1 cellular context compared by ENCODE assay signal in genomic region chr13:76316998-76317527, GRCh38.
TF ChIP-seq lines count a peak whose summit lies in the region.

No MANE protein-coding gene starts in this region.

TF ChIP-seq in IMR-90, 13 proteins besides CTCF, POLR2A, EP300 and RAD21 (continued from another document):
- TF ChIP-seq USF2 (IDR thresholded peaks at IDR 0.05; ENCODE audit: low read depth, low read length), result no peak
- TF ChIP-seq RFX5 (IDR thresholded peaks at IDR 0.05; ENCODE audit: low read depth, low read length), result no peak
- TF ChIP-seq ELK1 (IDR thresholded peaks at IDR 0.05; ENCODE audit: borderline replicate concordance, low read depth, low read length), result no peak
- TF ChIP-seq SMC3 (IDR thresholded peaks at IDR 0.05; ENCODE audit: low read depth, low read length), result no peak
- no peak for TF ChIP-seq CEBPB (IDR thresholded peaks at IDR 0.05; ENCODE audit: low read depth, low read length)
- no peak for TF ChIP-seq MXI1 (IDR thresholded peaks at IDR 0.05; ENCODE audit: borderline replicate concordance, low read depth, low read length)
- TF ChIP-seq NFE2L2 (IDR thresholded peaks at IDR 0.05; ENCODE audit: low read depth, low read length), result no peak
